21 cellular contexts compared by ENCODE assay signal in the genomic region with DNA sequence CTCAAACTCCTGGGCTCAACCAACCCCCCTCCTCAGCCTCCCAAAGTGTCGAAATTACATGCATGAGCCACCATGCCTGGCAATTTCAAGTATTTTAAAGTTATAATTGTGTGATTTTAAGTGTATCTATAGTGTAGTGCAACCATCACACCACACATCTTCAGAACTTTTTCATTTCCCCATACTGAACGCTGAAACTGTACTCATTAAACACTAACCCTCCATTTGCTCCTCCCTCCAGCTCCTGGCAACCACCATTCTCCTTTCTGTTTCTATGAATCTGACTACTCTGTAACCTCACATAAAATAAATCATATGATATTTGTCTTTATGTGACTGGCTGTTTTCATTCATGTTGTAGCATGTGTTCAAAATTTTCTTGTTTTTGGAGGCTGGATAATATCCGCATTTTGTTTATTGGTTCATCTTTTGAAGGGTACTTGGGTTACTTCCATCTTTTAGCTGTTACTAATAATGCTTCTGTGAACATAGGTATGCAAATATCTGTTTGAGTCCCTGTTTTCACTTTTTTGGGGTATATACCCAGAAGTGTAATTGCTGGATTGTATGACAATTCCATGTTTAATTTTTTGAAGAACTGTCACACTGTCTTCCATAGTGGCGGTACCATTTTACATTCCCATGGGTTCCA.
DNase-seq lines count a peak whose midpoint lies in the region; ATAC-seq, FAIRE-seq and TF ChIP-seq lines count a peak whose summit lies in the region.
"Had no signal": no experiment of that assay in that cellular context is flagged by ENCODE, and none has a peak within 500 bp of the region (broad histone marks: within the 10 kb centered on the region; RNA-seq: fewer than 3 reads in every experiment).

No MANE protein-coding gene starts in this region.

- no peak overlapping the region for H3K9ac ChIP-seq in mammary epithelial cell (ENCODE audit: insufficient read depth, low read length)
- no peak overlapping the region for H3K9ac ChIP-seq in HepG2 (ENCODE audit: insufficient read depth, low read depth, low read length)
- H3K9ac ChIP-seq: BLaER1 treated with 17β-estradiol and CSF1 and Interleukin-3, amounts not matched to agents 10 nM and 100 nM had no signal

- H3K4me1 ChIP-seq in mammary epithelial cell (ENCODE audit: insufficient read depth, low read length) (no peaks in the 10 kb centered on the region), HepG2 (ENCODE audit: insufficient read depth, low read length) (no peaks in the 10 kb centered on the region)
- H3K4me1 ChIP-seq: HAP-1, pancreas, vagina had no signal

- no peaks in the 10 kb centered on the region for H3K9me3 ChIP-seq in mammary epithelial cell (replicated peaks; ENCODE audit: insufficient read depth, low read length)
- H3K9me3 ChIP-seq in HepG2 (ENCODE audit: low read length) = no peaks in the 10 kb centered on the region
- H3K9me3 ChIP-seq: HAP-1, pancreas, vagina had no signal

- no peak for TF ChIP-seq RAD21 in HepG2 (CRISPR knock-in tag; IDR thresholded peaks at IDR 0.05)

- TF ChIP-seq POLR2A in HepG2 (IDR thresholded peaks at IDR 0.05; ENCODE audit: insufficient read depth in 1 of 2, low read depth in 2 of 2, low read length in 2 of 2) = no peak

- H3K27me3 Mint-ChIP-seq in endothelial cell (ENCODE audit: unreplicated experiment) = no peaks in the 10 kb centered on the region

- BruUV-seq in mammary epithelial cell (replicated peaks; lab: Mats Ljungman, UMichigan) (no TSS peak), HepG2 (replicated peaks; lab: Mats Ljungman, UMichigan) (no TSS peak)

- 64% methylated on average over 4 of the region's 4 CpGs for WGBS in mammary epithelial cell (ENCODE audit: low coverage, missing lambda C conversion rate)
- WGBS in HepG2 (ENCODE audit: low lambda C conversion rate) = 21% methylated on average over 4 of the region's 4 CpGs

- H4K20me1 ChIP-seq in mammary epithelial cell (ENCODE audit: insufficient read depth, low read length) (no peaks in the 10 kb centered on the region), HepG2 (ENCODE audit: insufficient read depth, low read length) (no peaks in the 10 kb centered on the region)
- H4K20me1 ChIP-seq: BLaER1 treated with 17β-estradiol and CSF1 and Interleukin-3, amounts not matched to agents 10 nM and 100 nM had no signal

- H3K4me2 ChIP-seq in mammary epithelial cell (ENCODE audit: insufficient read depth, low read depth, low read length) = no peak overlapping the region
- H3K4me2 ChIP-seq in HepG2 (ENCODE audit: low read depth, low read length) = no peak overlapping the region
- H3K4me2 ChIP-seq: BLaER1 treated with 17β-estradiol and CSF1 and Interleukin-3, amounts not matched to agents 10 nM and 100 nM had no signal

- H3K4me3 ChIP-seq in mammary epithelial cell (replicated peaks in 1 of 3; ENCODE audit: insufficient read depth in 1 of 3, low read depth in 2 of 3, low read length in 3 of 3) (no peak overlapping the region), HepG2 (replicated peaks in 1 of 3; ENCODE audit: insufficient read depth in 1 of 3, low read depth in 2 of 3, low read length in 3 of 3) (no peak overlapping the region)
- H3K4me3 ChIP-seq: BLaER1 treated with 17β-estradiol and CSF1 and Interleukin-3, amounts not matched to agents 10 nM and 100 nM; HAP-1; pancreas; vagina had no signal

- TF ChIP-seq CTCF in mammary epithelial cell (conservative IDR thresholded peaks at IDR 0.05 in 1 of 2, IDR thresholded peaks at IDR 0.05 in 1 of 2; ENCODE audit: extremely low read depth in 1 of 2, insufficient read depth in 1 of 2, low read depth in 1 of 2, low read length in 2 of 2) (no peak), endothelial cell (IDR thresholded peaks at IDR 0.05; ENCODE audit: unreplicated experiment) (no peak), HepG2 (CRISPR knock-in tag; IDR thresholded peaks at IDR 0.05) (no peak)

- no peak for FAIRE-seq in HepG2 (lab: Jason Lieb, UNC)
- FAIRE-seq: G401.6, pancreas had no signal

- in situ Hi-C loops in mammary epithelial cell (cut with MboI; ENCODE audit: low sequenced_read_pairs in 2 of 2) (no loop called here), HepG2 (cut with HindIII; ENCODE audit: extremely low pct_ligation_motif_present, low pct_unique_long_range_greater_than_20kb) (no loop called here)

- H3K27me3 ChIP-seq in mammary epithelial cell (ENCODE audit: insufficient read depth, low read length) (no peaks in the 10 kb centered on the region), HepG2 (ENCODE audit: control insufficient read depth in 1 of 2, insufficient read depth in 2 of 2, low read length in 2 of 2) (no peaks in the 10 kb centered on the region; a peak in 1 of 5 replicates)
- H3K27me3 ChIP-seq: BLaER1 treated with 17β-estradiol and CSF1 and Interleukin-3, amounts not matched to agents 10 nM and 100 nM; pancreas; vagina had no signal

- peak; percentile 78 for ATAC-seq in GM18861 (IDR thresholded peaks at IDR 0.05; ENCODE audit: unreplicated experiment)
- ATAC-seq in GM21390 (IDR thresholded peaks at IDR 0.05; ENCODE audit: unreplicated experiment) = peak; percentile 87
- peak; percentile 75 for ATAC-seq in HG02970 (IDR thresholded peaks at IDR 0.05; ENCODE audit: low FRiP score, unreplicated experiment)
- peak; percentile 72 for ATAC-seq in HG03558 (IDR thresholded peaks at IDR 0.05; ENCODE audit: extremely low read depth, unreplicated experiment)
- no peak for ATAC-seq in HepG2
- ATAC-seq: Panc1, pancreas had no signal

- DNase-seq in mammary epithelial cell = no peak
- no peak for DNase-seq in endothelial cell (ENCODE audit: low spot score)
- no peak for DNase-seq in HepG2 (ENCODE audit: low spot score)
- DNase-seq in islet precursor cell = no peak
- DNase-seq: activated CD4-positive, alpha-beta T cell treated with anti-CD3 and anti-CD28 coated beads, Interleukin-2, amount 50 U/mL, for 4 hours; activated naive CD4-positive, alpha-beta T cell; central memory CD4-positive, alpha-beta T cell; erythroblast; mesenchymal stem cell; NCI-H2171 treated with DMSO at 0.1 percent for 48 hours; pancreas; stimulated activated CD4-positive, alpha-beta T cell treated with anti-CD3 and anti-CD28 coated beads, Interleukin-15, amount 100 ng/mL, for 24 hours had no signal

- no peaks in the 10 kb centered on the region for H3K9me3 Mint-ChIP-seq in endothelial cell (ENCODE audit: unreplicated experiment)

- no peak overlapping the region for H3K27ac Mint-ChIP-seq in endothelial cell (ENCODE audit: unreplicated experiment)

- no peak overlapping the region for H3K4me3 Mint-ChIP-seq in endothelial cell (ENCODE audit: unreplicated experiment)

- peaks cover 13% of the 10 kb centered on the region for H3K4me1 Mint-ChIP-seq in endothelial cell (ENCODE audit: unreplicated experiment)

- no peaks in the 10 kb centered on the region for H3K36me3 ChIP-seq in mammary epithelial cell (ENCODE audit: insufficient read depth, low read length)
- no peaks in the 10 kb centered on the region for H3K36me3 ChIP-seq in HepG2 (replicated peaks in 1 of 2; ENCODE audit: control insufficient read depth in 1 of 2, insufficient read depth in 2 of 2, low read length in 2 of 2)
- H3K36me3 ChIP-seq: BLaER1 treated with 17β-estradiol and CSF1 and Interleukin-3, amounts not matched to agents 10 nM and 100 nM; HAP-1; pancreas; vagina had no signal

- CTCF ChIA-PET in mammary epithelial cell (lab: Charles Lee; ENCODE audit: low non-redundant PET) (no interaction called here), HepG2 (lab: Yijun Ruan, JAX; ENCODE audit: low intra/inter-chr PET ratio, low total read pairs) (no interaction called here)

- dilution Hi-C loops in mammary epithelial cell (cut with HindIII; ENCODE audit: low sequenced_read_pairs) = no loop called here

- no peak overlapping the region for H2AFZ ChIP-seq in mammary epithelial cell (ENCODE audit: low read depth, low read length)
- H2AFZ ChIP-seq in HepG2 (ENCODE audit: low read length) = no peak overlapping the region

- POLR2A ChIA-PET in HepG2 (lab: Yijun Ruan, JAX) = no interaction called here

- no peaks in the 10 kb centered on the region for H3K79me2 ChIP-seq in mammary epithelial cell (ENCODE audit: insufficient read depth, low read length)
- H3K79me2 ChIP-seq in HepG2 (ENCODE audit: insufficient read depth, low read length) = no peaks in the 10 kb centered on the region

- intact Hi-C loops in mammary epithelial cell (cut with micrococcal nuclease) = no loop called here
- intact Hi-C loops in HepG2 (cut with micrococcal nuclease; ENCODE audit: unreplicated experiment) = no loop called here

- no peak overlapping the region for H3K27ac ChIP-seq in mammary epithelial cell (ENCODE audit: insufficient read depth, low read depth, low read length)
- no peak overlapping the region for H3K27ac ChIP-seq in HepG2 (ENCODE audit: extremely low read length, insufficient read depth, low read length)
- H3K27ac ChIP-seq: BLaER1 treated with 17β-estradiol and CSF1 and Interleukin-3, amounts not matched to agents 10 nM and 100 nM; pancreas; vagina had no signal

- H3K36me3 Mint-ChIP-seq in endothelial cell (ENCODE audit: low read depth, unreplicated experiment) = peaks cover 8% of the 10 kb centered on the region

- TF ChIP-seq EP300 in HepG2 (IDR thresholded peaks at IDR 0.05; ENCODE audit: low read depth in 2 of 2, low read length in 2 of 2) (no peak), HepG2 (CRISPR knock-in tag; IDR thresholded peaks at IDR 0.05; ENCODE audit: borderline replicate concordance) (no peak)

TF ChIP-seq in HepG2, 621 proteins besides CTCF, POLR2A, EP300 and RAD21 (continues in another document):
- TF ChIP-seq, protein P1, sequence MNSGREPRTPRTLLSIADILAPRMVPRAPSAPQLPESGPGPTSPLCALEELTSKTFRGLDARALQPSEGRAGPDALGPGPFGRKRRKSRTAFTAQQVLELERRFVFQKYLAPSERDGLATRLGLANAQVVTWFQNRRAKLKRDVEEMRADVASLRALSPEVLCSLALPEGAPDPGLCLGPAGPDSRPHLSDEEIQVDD (CRISPR knock-in tag; IDR thresholded peaks at IDR 0.05; ENCODE audit: borderline replicate concordance) = no peak
